In genomic region chr6:166382933-166383816, GRCh38 we compare ENCODE assay signal across 9 cellular contexts. TPM values are rescaled to one million over a fixed set of nuclear protein-coding genes. Genes with fewer than 3 reads are reported as not detected.
DNase-seq lines count a peak whose midpoint lies in the region; ATAC-seq, FAIRE-seq and TF ChIP-seq lines count a peak whose summit lies in the region.
"Had no signal": no experiment of that assay in that cellular context is flagged by ENCODE, and none has a peak within 500 bp of the region (broad histone marks: within the 10 kb centered on the region; RNA-seq: fewer than 3 reads in every experiment).

MPC1 (minus strand) TSS chr6:166382940; CDS start chr6:166382876, 64 bp downstream.

- H2AFZ ChIP-seq in keratinocyte (ENCODE audit: control insufficient read depth, low read length) = peak within 1 kb of the TSS; percentile 97

- H3K4me3 ChIP-seq in keratinocyte (ENCODE audit: control insufficient read depth in 2 of 3, extremely low read depth in 1 of 3, insufficient read depth in 2 of 3, low read depth in 1 of 3, low read length in 3 of 3) = peak within 1 kb of the TSS; percentile 60 to 87 (median 84)

- DNase-seq in Ammon's horn (ENCODE audit: low spot score) = peak; percentile 97
- DNase-seq in GM19238 (ENCODE audit: insufficient read length, low spot score) = peak; percentile 97
- peak; percentile 85 for DNase-seq in NCI-H510A (lab: John Stamatoyannopoulos, UW)
- peak; percentile 90 for DNase-seq in activated CD4-positive, alpha-beta T cell treated with anti-CD3 and anti-CD28 coated beads for 1 hour
- DNase-seq in cerebellar nuclear complex (lab: John Stamatoyannopoulos, UW) = peak; percentile 77 to 82
- DNase-seq in keratinocyte (ENCODE audit: low read depth, low spot score) = peak; percentile 46
- peak; percentile 85 to 93 (median 90) for DNase-seq in stimulated activated CD4-positive, alpha-beta T cell treated with anti-CD3 and anti-CD28 coated beads, Interleukin-12 subunit alpha, Interleukin-12 subunit beta, amount 100 ng/mL, for 48 hours (ENCODE audit: low read depth in 2 of 3, low spot score in 1 of 3)

- no peaks in the 10 kb centered on the region for H3K36me3 ChIP-seq in keratinocyte (ENCODE audit: control insufficient read depth in 2 of 2, extremely low read depth in 1 of 2, insufficient read depth in 2 of 2, low read length in 2 of 2)

- TF ChIP-seq CTCF in keratinocyte (optimal IDR thresholded peaks at IDR 0.05 in 1 of 3, IDR thresholded peaks at IDR 0.05 in 1 of 3, conservative IDR thresholded peaks at IDR 0.05 in 1 of 3; ENCODE audit: extremely low read depth in 1 of 3, insufficient read depth in 2 of 3, low read length in 3 of 3) = no peak

- dilution Hi-C loops in keratinocyte (cut with MboI; ENCODE audit: extremely low pct_ligation_motif_present, low sequenced_read_pairs) = no loop called here

- H4K20me1 ChIP-seq in keratinocyte (ENCODE audit: control insufficient read depth, extremely low read depth, insufficient read depth, low read length) = no peaks in the 10 kb centered on the region

- H3K27me3 ChIP-seq in keratinocyte (ENCODE audit: control insufficient read depth, extremely low read depth, insufficient read depth, low read length) = no peaks in the 10 kb centered on the region

- H3K79me2 ChIP-seq in keratinocyte (ENCODE audit: control insufficient read depth, insufficient read depth, low read length) = peaks cover 4% of the 10 kb centered on the region

- no peaks in the 10 kb centered on the region for H3K9me1 ChIP-seq in keratinocyte (ENCODE audit: control insufficient read depth, extremely low read depth, insufficient read depth, low read length)

- peak within 1 kb of the TSS; percentile 84 for H3K9ac ChIP-seq in keratinocyte (ENCODE audit: control insufficient read depth, extremely low read depth, insufficient read depth, low read length)

- H3K4me2 ChIP-seq in keratinocyte (ENCODE audit: control insufficient read depth, extremely low read depth, insufficient read depth, low read depth, low read length) = peak within 1 kb of the TSS; percentile 92

- H3K4me1 ChIP-seq in keratinocyte (ENCODE audit: control insufficient read depth, extremely low read depth, insufficient read depth, low read length) = no peaks in the 10 kb centered on the region

- no peaks in the 10 kb centered on the region for H3K9me3 ChIP-seq in keratinocyte (ENCODE audit: control insufficient read depth, low read depth, low read length)

- peak; percentile 90 for ATAC-seq in HG03439 (IDR thresholded peaks at IDR 0.05; ENCODE audit: unreplicated experiment)

- H3K27ac ChIP-seq in keratinocyte (ENCODE audit: control insufficient read depth, insufficient read depth, low read length) = peak within 1 kb of the TSS; percentile 81

- FAIRE-seq in keratinocyte (lab: Jason Lieb, UNC) = no peak
- FAIRE-seq: endometrium had no signal

RNA-seq across cellular contexts. Expression of gene MPC1, which starts in this region (rescaled TPM):
- 19.3 to 26.4 TPM (median 24.0 TPM) in 3 replicates for polyA plus RNA-seq in keratinocyte
- 8.0 TPM for polyA plus RNA-seq in keratinocyte (2011; ENCODE audit: low read depth)
- polyA plus RNA-seq in keratinocyte (2011; cell fraction: cytosol; rRNA removed) = 14.1 and 30.2 TPM in 2 replicates
- polyA plus RNA-seq in keratinocyte (2011; cell fraction: nucleus; rRNA removed) = 15.3 and 16.1 TPM in 2 replicates
- 21.9 and 24.8 TPM in 2 replicates for polyA plus RNA-seq in keratinocyte (2012; ENCODE audit: low replicate concordance)
- polyA minus RNA-seq in keratinocyte = 4.1 to 18.5 TPM (median 8.3 TPM) in 3 replicates
- 14.8 TPM for polyA minus RNA-seq in keratinocyte (2011; cell fraction: cytosol; rRNA and poly(A)+ RNA removed)
- 2.6 and 3.8 TPM in 2 replicates for polyA minus RNA-seq in keratinocyte (2011; cell fraction: nucleus; rRNA and poly(A)+ RNA removed)

Comparison
In these comparisons a context has a peak if more than half of its experiments do, and no peak if none do; other contexts are left out.
1. Peak in every context shown above with its lines: DNase-seq, ATAC-seq, H3K4me3 ChIP-seq and H3K27ac ChIP-seq.
2. DNase-seq: peak in every context shown above with its lines; median percentile 97 in Ammon's horn; 97 in GM19238; 90 in activated CD4-positive, alpha-beta T cell treated with anti-CD3 and anti-CD28 coated beads for 1 hour; 90 in stimulated activated CD4-positive, alpha-beta T cell treated with anti-CD3 and anti-CD28 coated beads, Interleukin-12 subunit alpha, Interleukin-12 subunit beta, amount 100 ng/mL, for 48 hours; 85 in NCI-H510A; 80 in cerebellar nuclear complex; 46 in keratinocyte.